9 cellular contexts compared by ENCODE assay signal in genomic region chr7:129779602-129780256, GRCh38.
DNase-seq lines count a peak whose midpoint lies in the region; ATAC-seq and TF ChIP-seq lines count a peak whose summit lies in the region.
"Had no signal": no experiment of that assay in that cellular context is flagged by ENCODE, and none has a peak within 500 bp of the region (broad histone marks: within the 10 kb centered on the region; RNA-seq: fewer than 3 reads in every experiment).

No MANE protein-coding gene starts in this region.

- H3K9me3 ChIP-seq in stomach, result no peaks in the 10 kb centered on the region

- no peak for TF ChIP-seq EP300 in stomach (IDR thresholded peaks at IDR 0.05)

- WGBS in stomach, 5 donors, result 0 to 1% (median 1%) methylated on average over 14 to 76 of the region's 76 CpGs; no CpG with 5 or more reads in 1 of the 5 donors

- no peak overlapping the region for H3K4me3 Mint-ChIP-seq in activated T-helper 17 cell treated with anti-CD3 and anti-CD28 coated beads, Interleukin-2, amount 50 U/mL, for 72 hours

- H3K27me3 ChIP-seq in kidney epithelial cell (ENCODE audit: control insufficient read depth, insufficient read depth, low read length) (peaks cover 48% of the 10 kb centered on the region), stomach (peaks cover 42 to 97% (median 79%) of the 10 kb centered on the region in 3 donors)

- H3K36me3 ChIP-seq in kidney epithelial cell (ENCODE audit: control insufficient read depth, insufficient read depth, low read length), result peaks cover 2% of the 10 kb centered on the region
- H3K36me3 ChIP-seq in stomach, result no peaks in the 10 kb centered on the region

- ATAC-seq in GM21390 (IDR thresholded peaks at IDR 0.05; ENCODE audit: unreplicated experiment), result peak; percentile 34
- peak; percentile 58 for ATAC-seq in activated T-helper 17 cell treated with anti-CD3 and anti-CD28 coated beads, Interleukin-2, amount 50 U/mL, for 72 hours (replicated peaks)
- no peak for ATAC-seq in GM21367 (IDR thresholded peaks at IDR 0.05; ENCODE audit: unreplicated experiment)

- TF ChIP-seq CTCF in kidney epithelial cell (IDR thresholded peaks at IDR 0.05; ENCODE audit: insufficient read depth, low read length, poor library complexity, severe bottlenecking), result no peak
- TF ChIP-seq CTCF in stomach (IDR thresholded peaks at IDR 0.05), result no peak

- intact Hi-C loops in stomach (cut with DNase I; ENCODE audit: low total_unique reads), result no loop called here

- H3K27ac ChIP-seq in stomach, result peak overlapping the region; percentile 69 to 83 (median 76)

- H3K4me1 ChIP-seq in stomach, result peaks cover 56 to 65% (median 62%) of the 10 kb centered on the region in 4 donors

- H3K36me3 Mint-ChIP-seq in activated T-helper 17 cell treated with anti-CD3 and anti-CD28 coated beads, Interleukin-2, amount 50 U/mL, for 72 hours (ENCODE audit: low read depth), result peaks cover 15% of the 10 kb centered on the region
- H3K36me3 Mint-ChIP-seq: IgD-negative memory B cell had no signal

- H3K4me3 ChIP-seq in kidney epithelial cell (ENCODE audit: low read depth, low read length), result peak overlapping the region; percentile 69
- peak overlapping the region; percentile 52 to 83 (median 56) for H3K4me3 ChIP-seq in stomach

- peaks cover 17% of the 10 kb centered on the region for H3K4me1 Mint-ChIP-seq in activated T-helper 17 cell treated with anti-CD3 and anti-CD28 coated beads, Interleukin-2, amount 50 U/mL, for 72 hours

- DNase-seq in COLO668 (lab: John Stamatoyannopoulos, UW; ENCODE audit: unreplicated experiment), result peak; percentile 96
- DNase-seq in NCI-H146 treated with DMSO at 0.1 percent for 48 hours (lab: John Stamatoyannopoulos, UW; ENCODE audit: unreplicated experiment), result peak; percentile 24
- no peak for DNase-seq in kidney epithelial cell (ENCODE audit: low read depth)
- peak; percentile 72 for DNase-seq in stomach
- no peak for DNase-seq in putamen (ENCODE audit: low spot score)

- TF ChIP-seq POLR2A in stomach (IDR thresholded peaks at IDR 0.05), result no peak

- no peaks in the 10 kb centered on the region for H3K9me3 Mint-ChIP-seq in activated T-helper 17 cell treated with anti-CD3 and anti-CD28 coated beads, Interleukin-2, amount 50 U/mL, for 72 hours
- H3K9me3 Mint-ChIP-seq: IgD-negative memory B cell had no signal

- peaks cover 36% of the 10 kb centered on the region for H3K27me3 Mint-ChIP-seq in activated T-helper 17 cell treated with anti-CD3 and anti-CD28 coated beads, Interleukin-2, amount 50 U/mL, for 72 hours

- H3K27ac Mint-ChIP-seq in activated T-helper 17 cell treated with anti-CD3 and anti-CD28 coated beads, Interleukin-2, amount 50 U/mL, for 72 hours, result no peak overlapping the region
- H3K27ac Mint-ChIP-seq: IgD-negative memory B cell had no signal

Comparison
In these comparisons a context has a peak if more than half of its experiments do, and no peak if none do; other contexts are left out.
1. DNase-seq: peak in COLO668 (single experiment), NCI-H146 treated with DMSO at 0.1 percent for 48 hours (single experiment) and stomach (single experiment); none in kidney epithelial cell (single experiment) and putamen (single experiment).